In genomic region chr5:140637722-140638473, GRCh38 we compare ENCODE assay signal across 12 cellular contexts. TPM values are rescaled to one million over a fixed set of nuclear protein-coding genes. Genes with fewer than 3 reads are reported as not detected.
DNase-seq lines count a peak whose midpoint lies in the region; ATAC-seq and TF ChIP-seq lines count a peak whose summit lies in the region.
"Had no signal": no experiment of that assay in that cellular context is flagged by ENCODE, and none has a peak within 500 bp of the region (broad histone marks: within the 10 kb centered on the region; RNA-seq: fewer than 3 reads in every experiment).

No MANE protein-coding gene starts in this region.

- CTCF ChIA-PET in T-cell (lab: Charles Lee): interaction anchor here (0.6 to 1.7 kb wide), 3 partner anchors 73 to 371 kb away, joined by 3 to 6 read pairs (median 3); partner anchors contain the start of gene EIF4EBP3 (in 1 of the 2)

- peaks cover 45% of the 10 kb centered on the region for H3K4me1 Mint-ChIP-seq in activated T-cell treated with anti-CD3 and anti-CD28 coated beads, Interleukin-2, amount 50 U/mL, for 4 hours (ENCODE audit: low read depth)
- H3K4me1 Mint-ChIP-seq in T-cell (peaks cover 44 to 48% (median 47%) of the 10 kb centered on the region in 3 donors), glutamatergic neuron (ENCODE audit: low read depth, unreplicated experiment) (peaks cover 7% of the 10 kb centered on the region)

- DNase-seq in activated T-cell treated with anti-CD3 and anti-CD28 coated beads, Interleukin-2, amount 50 U/mL, for 4 hours: no peak
- no peak for DNase-seq in activated T-cell treated with anti-CD3 and anti-CD28 coated beads, Interleukin-2, amount 50 U/mL, for 1 hour
- no peak for DNase-seq in T-cell
- no peak for DNase-seq in glutamatergic neuron
- DNase-seq in psoas muscle: no peak
- DNase-seq in KBM-7: no peak
- DNase-seq in G401 (ENCODE audit: low spot score): no peak
- no peak for DNase-seq in brain microvascular endothelial cell
- DNase-seq: DMS 273 treated with DMSO at 0.1 percent for 48 hours, NCI-H2227 treated with DMSO at 0.1 percent for 48 hours, SW 1271 had no signal

- H3K27ac Mint-ChIP-seq in T-cell (peak overlapping the region; percentile 41 to 74), glutamatergic neuron (ENCODE audit: unreplicated experiment) (no peak overlapping the region)

- H3K27me3 ChIP-seq in psoas muscle (ENCODE audit: insufficient read depth in 3 of 3, low read length in 2 of 3) (no peaks in the 10 kb centered on the region), brain microvascular endothelial cell (replicated peaks) (no peaks in the 10 kb centered on the region)

- H3K27me3 Mint-ChIP-seq in activated T-cell treated with anti-CD3 and anti-CD28 coated beads, Interleukin-2, amount 50 U/mL, for 4 hours (ENCODE audit: low read depth): peaks cover 3% of the 10 kb centered on the region
- H3K27me3 Mint-ChIP-seq in T-cell: no peaks in the 10 kb centered on the region
- peaks cover 21% of the 10 kb centered on the region for H3K27me3 Mint-ChIP-seq in glutamatergic neuron (ENCODE audit: unreplicated experiment)

- peak overlapping the region; percentile 90 for H3K27ac ChIP-seq in psoas muscle
- H3K27ac ChIP-seq in brain microvascular endothelial cell: no peak overlapping the region

- peak overlapping the region; percentile 57 for H3K4me3 Mint-ChIP-seq in activated T-cell treated with anti-CD3 and anti-CD28 coated beads, Interleukin-2, amount 50 U/mL, for 4 hours
- H3K4me3 Mint-ChIP-seq in T-cell (peak overlapping the region; percentile 45 to 90 (median 88)), glutamatergic neuron (ENCODE audit: unreplicated experiment) (peak overlapping the region; percentile 61)

- no peaks in the 10 kb centered on the region for H3K9me3 ChIP-seq in psoas muscle

- intact Hi-C loops in psoas muscle (cut with DNase I): loop anchor here (2.0 to 10.0 kb wide), 5 partner anchors 71 to 266 kb away; partner anchors contain the start of genes EIF4EBP3 (in 2 of the 2), ANKHD1 (in 1 of the 2), APBB3 (in 1 of the 2) and SLC35A4 (in 1 of the 2)

- POLR2A ChIA-PET in T-cell (lab: Charles Lee): interaction anchor here (0.6 to 0.7 kb wide), 2 partner anchors 62 to 100 kb away, joined by 3 to 5 read pairs; partner anchors contain the start of gene ZMAT2 (in 1 of the 2)

- no peak for ATAC-seq in activated T-cell treated with anti-CD3 and anti-CD28 coated beads, Interleukin-2, amount 50 U/mL, for 4 hours
- ATAC-seq in T-cell (replicated peaks in 1 of 4) (no peak), psoas muscle (no peak)

- 88 to 91% (median 90%) methylated on average over 17 of the region's 17 CpGs for WGBS in psoas muscle, 3 donors

- TF ChIP-seq CTCF in glutamatergic neuron (IDR thresholded peaks at IDR 0.05; ENCODE audit: partially characterized antibody, unreplicated experiment) (no peak), psoas muscle (IDR thresholded peaks at IDR 0.05) (no peak), brain microvascular endothelial cell (IDR thresholded peaks at IDR 0.05; ENCODE audit: low read depth, low read length, missing control alignments) (no peak)

- no peaks in the 10 kb centered on the region for H3K9me3 Mint-ChIP-seq in activated T-cell treated with anti-CD3 and anti-CD28 coated beads, Interleukin-2, amount 50 U/mL, for 4 hours
- H3K9me3 Mint-ChIP-seq in T-cell (no peaks in the 10 kb centered on the region), glutamatergic neuron (ENCODE audit: unreplicated experiment) (peaks cover 9% of the 10 kb centered on the region)

- in situ Hi-C loops in KBM-7 (cut with MboI; ENCODE audit: low pct_unique_long_range_greater_than_20kb, low sequenced_read_pairs) (no loop called here), G401 (cut with HindIII; ENCODE audit: low sequenced_read_pairs) (no loop called here), brain microvascular endothelial cell (cut with HindIII; ENCODE audit: low pct_ligation_motif_present, low sequenced_read_pairs) (no loop called here)

- H3K4me1 ChIP-seq in psoas muscle: peaks cover 13% of the 10 kb centered on the region

- H3K36me3 ChIP-seq in psoas muscle (ENCODE audit: insufficient read depth in 1 of 2, low read depth in 1 of 2) (peaks cover 0 to 20% of the 10 kb centered on the region in 2 donors), brain microvascular endothelial cell (replicated peaks) (no peaks in the 10 kb centered on the region)

- peaks cover 5% of the 10 kb centered on the region for H3K36me3 Mint-ChIP-seq in activated T-cell treated with anti-CD3 and anti-CD28 coated beads, Interleukin-2, amount 50 U/mL, for 4 hours (ENCODE audit: insufficient read depth)
- H3K36me3 Mint-ChIP-seq in T-cell (peaks cover 6% of the 10 kb centered on the region), glutamatergic neuron (ENCODE audit: unreplicated experiment) (peaks cover 3% of the 10 kb centered on the region)

- H3K4me3 ChIP-seq in psoas muscle (no peak overlapping the region), brain microvascular endothelial cell (ENCODE audit: low read depth, low read length) (no peak overlapping the region)
- H3K4me3 ChIP-seq: lung had no signal

RNA-seq across cellular contexts. Expression of gene TMCO6, which starts 1.4 kb away (rescaled TPM):
- 10 to 100 TPM; 16.5 to 20.6 (median 20.0) TPM for total RNA-seq in activated T-cell treated with anti-CD3 and anti-CD28 coated beads, Interleukin-2, amount 50 U/mL, for 4 hours
- total RNA-seq in T-cell (10 to 100 TPM; 24.9 to 56.8 (median 52.2) TPM), glutamatergic neuron (ENCODE audit: unreplicated experiment) (12.5 TPM), psoas muscle (1 to 10 TPM; 3.6 to 4.9 (median 4.1) TPM)
- 1 to 10 TPM; 5.2 to 8.1 (median 6.4) TPM for polyA plus RNA-seq in psoas muscle
- total RNA-seq in G401 (2014; rRNA removed; shearing (Covaris generic)): 11.0 and 35.3 TPM in 2 replicates

RNA-seq across cellular contexts. Expression of gene CD14, which starts 4.9 kb away (rescaled TPM):
- under 1 TPM; 0.43 to 0.86 (median 0.50) TPM for total RNA-seq in activated T-cell treated with anti-CD3 and anti-CD28 coated beads, Interleukin-2, amount 50 U/mL, for 4 hours
- 1 to 10 TPM in 4 of 5 donors, under 1 TPM in 1; 0.70 to 1.8 (median 1.3) TPM for total RNA-seq in T-cell
- total RNA-seq in glutamatergic neuron (ENCODE audit: unreplicated experiment): 0.64 TPM
- 10 to 100 TPM; 13.9 to 43.9 (median 18.0) TPM for total RNA-seq in psoas muscle
- 1 to 10 TPM; 4.9 to 9.0 (median 7.3) TPM for polyA plus RNA-seq in psoas muscle
- total RNA-seq in G401 (2014; rRNA removed; shearing (Covaris generic)): not detected in 2 replicates

RNA-seq across cellular contexts. Expression of gene NDUFA2, which starts 9.5 kb away (rescaled TPM):
- total RNA-seq in activated T-cell treated with anti-CD3 and anti-CD28 coated beads, Interleukin-2, amount 50 U/mL, for 4 hours: 10 to 100 TPM; 68.6 to 78.2 (median 72.5) TPM
- total RNA-seq in T-cell (10 to 100 TPM; 36.6 to 48.8 (median 45.4) TPM), glutamatergic neuron (ENCODE audit: unreplicated experiment) (59.6 TPM), psoas muscle (100 to 1,000 TPM in 2 of 4 donors, 10 to 100 TPM in 2; 82.6 to 136 (median 113) TPM)
- 100 to 1,000 TPM; 216 to 276 (median 252) TPM for polyA plus RNA-seq in psoas muscle
- total RNA-seq in G401 (2014; rRNA removed; shearing (Covaris generic)): 75.7 and 84.8 TPM in 2 replicates

RNA-seq across cellular contexts. Expression of gene IK, which starts 9.7 kb away (rescaled TPM):
- 100 to 1,000 TPM; 102 to 110 (median 106) TPM for total RNA-seq in activated T-cell treated with anti-CD3 and anti-CD28 coated beads, Interleukin-2, amount 50 U/mL, for 4 hours
- total RNA-seq in T-cell (100 to 1,000 TPM; 139 to 166 (median 152) TPM), glutamatergic neuron (ENCODE audit: unreplicated experiment) (87.9 TPM), psoas muscle (10 to 100 TPM; 74.8 to 99.2 (median 83.4) TPM)
- polyA plus RNA-seq in psoas muscle: 100 to 1,000 TPM in 1 of 3 donors, 10 to 100 TPM in 2; 96.5 to 169 (median 98.3) TPM
- 20.7 and 34.3 TPM in 2 replicates for total RNA-seq in G401 (2014; rRNA removed; shearing (Covaris generic))

RNA-seq across cellular contexts. Expression of gene WDR55, which starts 26.8 kb away (rescaled TPM):
- 10 to 100 TPM; 47.7 to 50.0 (median 49.5) TPM for total RNA-seq in activated T-cell treated with anti-CD3 and anti-CD28 coated beads, Interleukin-2, amount 50 U/mL, for 4 hours
- total RNA-seq in T-cell: 10 to 100 TPM; 36.6 to 50.9 (median 42.9) TPM
- 31.5 TPM for total RNA-seq in glutamatergic neuron (ENCODE audit: unreplicated experiment)
- total RNA-seq in psoas muscle: 10 to 100 TPM in 3 of 4 donors, 1 to 10 TPM in 1; 9.9 to 20.9 (median 13.3) TPM
- polyA plus RNA-seq in psoas muscle: 10 to 100 TPM; 12.3 to 33.4 (median 26.9) TPM
- total RNA-seq in G401 (2014; rRNA removed; shearing (Covaris generic)): 19.3 and 27.2 TPM in 2 replicates
